ENCODE assay signal across 1 cellular context in genomic region chr10:97292097-97292861, GRCh38.
TF ChIP-seq lines count a peak whose summit lies in the region.

A gene with protein sequence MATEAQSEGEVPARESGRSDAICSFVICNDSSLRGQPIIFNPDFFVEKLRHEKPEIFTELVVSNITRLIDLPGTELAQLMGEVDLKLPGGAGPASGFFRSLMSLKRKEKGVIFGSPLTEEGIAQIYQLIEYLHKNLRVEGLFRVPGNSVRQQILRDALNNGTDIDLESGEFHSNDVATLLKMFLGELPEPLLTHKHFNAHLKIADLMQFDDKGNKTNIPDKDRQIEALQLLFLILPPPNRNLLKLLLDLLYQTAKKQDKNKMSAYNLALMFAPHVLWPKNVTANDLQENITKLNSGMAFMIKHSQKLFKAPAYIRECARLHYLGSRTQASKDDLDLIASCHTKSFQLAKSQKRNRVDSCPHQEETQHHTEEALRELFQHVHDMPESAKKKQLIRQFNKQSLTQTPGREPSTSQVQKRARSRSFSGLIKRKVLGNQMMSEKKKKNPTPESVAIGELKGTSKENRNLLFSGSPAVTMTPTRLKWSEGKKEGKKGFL (minus strand): TSS chr10:97292637. CDS start chr10:97292627, 10 bp downstream.

TF ChIP-seq in HepG2, 621 proteins besides CTCF, POLR2A, EP300 and RAD21 (continued from another document):
- TF ChIP-seq, protein P1, sequence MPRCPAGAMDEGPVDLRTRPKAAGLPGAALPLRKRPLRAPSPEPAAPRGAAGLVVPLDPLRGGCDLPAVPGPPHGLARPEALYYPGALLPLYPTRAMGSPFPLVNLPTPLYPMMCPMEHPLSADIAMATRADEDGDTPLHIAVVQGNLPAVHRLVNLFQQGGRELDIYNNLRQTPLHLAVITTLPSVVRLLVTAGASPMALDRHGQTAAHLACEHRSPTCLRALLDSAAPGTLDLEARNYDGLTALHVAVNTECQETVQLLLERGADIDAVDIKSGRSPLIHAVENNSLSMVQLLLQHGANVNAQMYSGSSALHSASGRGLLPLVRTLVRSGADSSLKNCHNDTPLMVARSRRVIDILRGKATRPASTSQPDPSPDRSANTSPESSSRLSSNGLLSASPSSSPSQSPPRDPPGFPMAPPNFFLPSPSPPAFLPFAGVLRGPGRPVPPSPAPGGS (CRISPR knock-in tag; IDR thresholded peaks at IDR 0.05) = 0 out of 2 replicates have a peak, but pooled peaks have one; percentile 75
- TF ChIP-seq DR1 (CRISPR knock-in tag; IDR thresholded peaks at IDR 0.05) = 0 out of 2 replicates have a peak, but pooled peaks have one; percentile 50
- no peak; the same call in 1 of the 2 replicates for TF ChIP-seq TGIF2 (CRISPR knock-in tag; IDR thresholded peaks at IDR 0.05)
- peak; percentile 60; the same call in 1 of the 2 replicates for TF ChIP-seq ZNF337 (CRISPR knock-in tag; IDR thresholded peaks at IDR 0.05; ENCODE audit: borderline replicate concordance, low read depth)
- TF ChIP-seq ZNF552 (CRISPR knock-in tag; IDR thresholded peaks at IDR 0.05; ENCODE audit: borderline replicate concordance) = no peak
- peak; percentile 90 for TF ChIP-seq ZBTB25 (CRISPR knock-in tag; IDR thresholded peaks at IDR 0.05)
- TF ChIP-seq ZNF205 (CRISPR knock-in tag; IDR thresholded peaks at IDR 0.05) = no peak
- peak; percentile 93 for TF ChIP-seq ZNF883 (CRISPR knock-in tag; IDR thresholded peaks at IDR 0.05; ENCODE audit: not compliant biosample characterization)
- peak; percentile 60; the same call in 1 of the 2 replicates for TF ChIP-seq PITX1 (CRISPR knock-in tag; IDR thresholded peaks at IDR 0.05)
- TF ChIP-seq ZBTB20 (CRISPR knock-in tag; IDR thresholded peaks at IDR 0.05; ENCODE audit: borderline replicate concordance, low read depth) = peak; percentile 64; the same call in 1 of the 2 replicates
- TF ChIP-seq ZNF468 (CRISPR knock-in tag; IDR thresholded peaks at IDR 0.05) = no peak
- 0 out of 2 replicates have a peak, but pooled peaks have one; percentile 44 for TF ChIP-seq ZNF839 (CRISPR knock-in tag; IDR thresholded peaks at IDR 0.05; ENCODE audit: borderline replicate concordance)
TF ChIP-seq in HepG2: peak in this region for 284.
